In the genomic region with DNA sequence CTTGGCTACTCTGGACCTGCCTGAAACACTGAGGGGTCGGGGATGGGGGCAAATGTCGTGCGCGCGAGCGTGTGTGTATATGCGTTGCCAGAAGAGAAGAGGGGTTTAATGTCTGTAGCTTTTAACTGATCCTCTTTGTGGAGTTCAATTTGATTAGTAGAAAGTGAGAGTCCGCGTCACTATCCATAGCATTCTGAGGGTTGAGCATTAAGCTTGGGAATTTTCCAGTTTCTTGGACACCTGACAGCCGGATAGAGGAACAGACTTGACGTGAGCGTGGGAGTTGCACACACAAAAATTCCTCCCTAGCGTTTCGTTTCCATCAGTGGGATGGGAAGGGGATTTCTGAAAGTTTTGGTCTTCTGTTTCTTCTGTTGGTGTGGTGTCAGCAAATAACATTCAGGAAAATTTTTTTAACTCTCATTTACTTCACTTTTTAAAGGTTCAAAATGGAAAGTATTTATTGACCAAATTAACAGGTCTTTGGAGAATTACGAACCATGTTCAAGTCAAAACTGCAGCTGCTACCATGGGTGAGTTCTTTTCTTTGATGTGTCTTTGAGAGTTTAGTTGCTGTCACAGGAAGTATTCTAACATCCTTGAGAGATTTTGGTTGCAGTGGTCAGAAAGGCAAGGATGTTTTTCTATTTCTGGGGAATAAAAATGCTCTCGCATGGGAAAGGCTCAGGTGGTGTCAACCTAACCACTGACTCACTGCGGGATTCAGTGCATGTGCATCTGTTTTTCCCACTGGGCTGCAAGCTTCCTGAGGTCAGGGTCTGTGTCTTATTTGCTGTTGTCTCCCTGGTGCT, we compare ENCODE assay signal across 8 cellular contexts. TPM values are rescaled to one million over a fixed set of nuclear protein-coding genes. Genes with fewer than 3 reads are reported as not detected.
A peak's percentile ranks its signal among the peaks of the same experiment; 100 is the strongest.
DNase-seq lines count a peak whose midpoint lies in the region; ATAC-seq and TF ChIP-seq lines count a peak whose summit lies in the region.

No MANE protein-coding gene starts in this region.

- H3K4me3 ChIP-seq in Peyer's patch (peak overlapping the region; percentile 80 to 94 (median 84)), duodenal mucosa (ENCODE audit: low read depth in 1 of 2, low read length in 2 of 2) (peak overlapping the region; percentile 88 to 98), mononuclear cell (ENCODE audit: low read length) (peak overlapping the region; percentile 85), aorta (ENCODE audit: low read length in 2 of 2) (peak overlapping the region; percentile 86 to 99)

- no peak for TF ChIP-seq POLR2A in Peyer's patch (IDR thresholded peaks at IDR 0.05)

- intact Hi-C loops in aorta (cut with DNase I) = loop anchor here in 1 of 2 donors (10.0 kb wide), 1 partner anchor 195 kb away; no protein-coding TSS in a partner anchor

- H3K27ac ChIP-seq in Peyer's patch = peak overlapping the region; percentile 79 to 90 (median 82)
- H3K27ac ChIP-seq in duodenal mucosa (ENCODE audit: low read depth, low read length) = no peak overlapping the region
- H3K27ac ChIP-seq in aorta (ENCODE audit: low read depth in 1 of 2, low read length in 2 of 2) = no peak overlapping the region

- no peak for TF ChIP-seq CTCF in Peyer's patch (IDR thresholded peaks at IDR 0.05)

- no peaks in the 10 kb centered on the region for H3K27me3 ChIP-seq in Peyer's patch
- H3K27me3 ChIP-seq in duodenal mucosa (ENCODE audit: control insufficient read depth in 1 of 2, insufficient read depth in 2 of 2, low read length in 2 of 2) = no peaks in the 10 kb centered on the region
- no peaks in the 10 kb centered on the region for H3K27me3 ChIP-seq in mononuclear cell (ENCODE audit: insufficient read depth, low read length)
- no peaks in the 10 kb centered on the region for H3K27me3 ChIP-seq in aorta (ENCODE audit: control insufficient read depth in 1 of 2, insufficient read depth in 2 of 2, low read length in 1 of 2)

- peak overlapping the region; percentile 76 to 82 for H3K9ac ChIP-seq in duodenal mucosa (ENCODE audit: low read depth in 1 of 2, low read length in 2 of 2)

- DNase-seq in NCI-H2029 (lab: John Stamatoyannopoulos, UW) = peak; percentile 46
- no peak for DNase-seq in NCI-H2029 treated with DMSO at 0.1 percent for 48 hours (lab: John Stamatoyannopoulos, UW)
- DNase-seq in Peyer's patch = no peak
- no peak for DNase-seq in aorta

- ATAC-seq in HG02678 (IDR thresholded peaks at IDR 0.05; ENCODE audit: unreplicated experiment) (peak; percentile 49), aorta (ENCODE audit: low FRiP score) (no peak), HG02798 (IDR thresholded peaks at IDR 0.05; ENCODE audit: poor library complexity, unreplicated experiment) (no peak)

- H3K4me1 ChIP-seq in Peyer's patch (peaks cover 0 to 19% (median 4%) of the 10 kb centered on the region in 4 donors), duodenal mucosa (ENCODE audit: control insufficient read depth in 1 of 2, insufficient read depth in 2 of 2, low read length in 2 of 2) (peaks cover 24 to 27% of the 10 kb centered on the region in 2 donors), mononuclear cell (ENCODE audit: insufficient read depth, low read length) (peaks cover 19% of the 10 kb centered on the region), aorta (ENCODE audit: control insufficient read depth in 1 of 2, insufficient read depth in 2 of 2, low read length in 2 of 2) (peaks cover 0 to 2% of the 10 kb centered on the region in 2 donors)

- no peaks in the 10 kb centered on the region for H3K9me3 ChIP-seq in Peyer's patch
- no peaks in the 10 kb centered on the region for H3K9me3 ChIP-seq in duodenal mucosa (ENCODE audit: control insufficient read depth in 1 of 2, low read length in 2 of 2)
- H3K9me3 ChIP-seq in mononuclear cell (ENCODE audit: low read depth, low read length) = no peaks in the 10 kb centered on the region
- no peaks in the 10 kb centered on the region for H3K9me3 ChIP-seq in aorta (ENCODE audit: control insufficient read depth, low read length)

- 13 to 15% methylated on average over 17 of the region's 17 CpGs for WGBS in aorta, 2 donors

- H3K36me3 ChIP-seq in Peyer's patch (peaks cover 0 to 12% (median 0%) of the 10 kb centered on the region in 3 donors), duodenal mucosa (ENCODE audit: control insufficient read depth in 1 of 2, insufficient read depth in 2 of 2, low read length in 2 of 2) (peaks cover 0 to 13% of the 10 kb centered on the region in 2 donors), aorta (ENCODE audit: control insufficient read depth in 1 of 2, insufficient read depth in 2 of 2, low read length in 1 of 2) (peaks cover 3 to 5% of the 10 kb centered on the region in 2 donors)

RNA-seq across cellular contexts. Expression of a gene that starts 0.8 kb away (rescaled TPM):
- total RNA-seq in Peyer's patch (10 to 100 TPM; 10.7 to 21.2 (median 15.9) TPM), mononuclear cell (8.8 TPM), aorta (10 to 100 TPM; 16.2 to 22.7 TPM)
- polyA plus RNA-seq in aorta = 1 to 10 TPM; 4.1 to 9.7 TPM

RNA-seq across cellular contexts. Expression of a gene that starts 6.2 kb away (rescaled TPM):
- total RNA-seq in Peyer's patch = 10 to 100 TPM; 14.0 to 34.4 (median 25.0) TPM
- 59.2 TPM for total RNA-seq in mononuclear cell
- 10 to 100 TPM; 39.6 to 45.7 TPM for total RNA-seq in aorta
- 1 to 10 TPM; 7.5 to 8.5 TPM for polyA plus RNA-seq in aorta

RNA-seq across cellular contexts. Expression of a gene that starts 28.8 kb away (rescaled TPM):
- total RNA-seq in Peyer's patch = 10 to 100 TPM; 29.7 to 59.4 (median 40.3) TPM
- total RNA-seq in mononuclear cell = 19.0 TPM
- 10 to 100 TPM; 64.0 to 83.5 TPM for total RNA-seq in aorta
- 10 to 100 TPM; 44.6 to 71.6 TPM for polyA plus RNA-seq in aorta

Comparison
In these comparisons a context has a peak if more than half of its experiments do, and no peak if none do; other contexts are left out.
1. H3K27ac ChIP-seq: peak in Peyer's patch (4 of 4); none in duodenal mucosa (single experiment) and aorta (0 of 2).
2. Peak in every context shown above with its lines, with median percentiles within 50 percentile points of each other: H3K4me3 ChIP-seq.